In the genomic region with DNA sequence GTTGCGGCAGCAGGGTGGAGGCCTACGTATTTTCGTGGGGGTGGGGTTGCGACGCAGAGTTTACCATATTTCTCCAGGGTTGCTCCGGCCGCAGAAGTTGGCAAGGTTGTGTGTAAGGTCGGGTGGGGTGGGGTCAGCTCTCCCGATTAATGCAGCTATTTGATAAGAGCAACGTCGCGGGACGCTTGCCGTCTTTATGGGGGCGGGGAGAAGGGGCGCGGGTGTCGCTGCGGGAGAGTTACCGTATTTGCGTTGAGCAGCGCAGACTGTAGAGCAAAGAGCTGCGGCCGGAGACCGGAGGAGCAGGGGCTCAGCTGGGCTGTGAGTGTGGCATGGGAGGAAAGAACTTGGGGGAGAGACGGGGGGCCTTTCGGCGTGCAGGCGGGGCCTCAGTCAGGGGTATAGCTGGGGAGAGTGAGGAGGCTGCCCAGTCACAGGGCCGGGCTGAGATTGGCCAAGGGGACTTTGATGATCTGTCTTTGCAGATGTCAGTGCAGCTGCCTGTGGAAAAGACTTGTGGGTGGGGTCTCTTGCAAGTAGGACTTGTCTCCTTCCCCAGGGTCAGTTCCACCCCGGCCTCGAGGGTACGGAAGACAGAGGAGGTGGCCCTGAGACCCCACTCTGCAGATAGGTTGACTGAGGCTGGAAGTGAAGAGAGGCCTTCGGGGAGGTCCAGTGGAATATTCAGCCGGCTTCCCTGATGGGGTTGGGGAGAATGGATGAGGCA, we compare ENCODE assay signal across 7 cellular contexts. TPM values are rescaled to one million over a fixed set of nuclear protein-coding genes. Genes with fewer than 3 reads are reported as not detected.
DNase-seq lines count a peak whose midpoint lies in the region; ATAC-seq, FAIRE-seq and TF ChIP-seq lines count a peak whose summit lies in the region.

No MANE protein-coding gene starts in this region.

- H3K27me3 ChIP-seq in brain microvascular endothelial cell (replicated peaks) (no peaks in the 10 kb centered on the region), small intestine (ENCODE audit: control insufficient read depth in 2 of 2, insufficient read depth in 2 of 2, low read length in 2 of 2) (no peaks in the 10 kb centered on the region)

- in situ Hi-C loops in brain microvascular endothelial cell (cut with HindIII; ENCODE audit: low pct_ligation_motif_present, low sequenced_read_pairs) = no loop called here

- H3K27ac Mint-ChIP-seq in immature natural killer cell = peak overlapping the region; percentile 90 to 98 (median 97)

- H3K36me3 ChIP-seq in brain microvascular endothelial cell (replicated peaks) = no peaks in the 10 kb centered on the region
- H3K36me3 ChIP-seq in small intestine (ENCODE audit: control insufficient read depth in 2 of 2, insufficient read depth in 2 of 2, low read length in 2 of 2) = no peaks in the 10 kb centered on the region

- peaks cover 5 to 12% (median 7%) of the 10 kb centered on the region in 3 donors for H3K36me3 Mint-ChIP-seq in immature natural killer cell

- H3K4me3 Mint-ChIP-seq in immature natural killer cell = peak overlapping the region; percentile 87 to 98 (median 95)

- peaks cover 4 to 11% of the 10 kb centered on the region in 2 donors for H3K4me1 ChIP-seq in small intestine (ENCODE audit: control insufficient read depth in 2 of 2, insufficient read depth in 1 of 2, low read depth in 1 of 2, low read length in 1 of 2)

- H3K9me3 Mint-ChIP-seq in immature natural killer cell = no peaks in the 10 kb centered on the region

- H3K4me3 ChIP-seq in GM12875 (ENCODE audit: low read depth, low read length) = peak overlapping the region; percentile 75
- H3K4me3 ChIP-seq in brain microvascular endothelial cell (ENCODE audit: low read depth, low read length) = peak overlapping the region; percentile 75
- H3K4me3 ChIP-seq in small intestine (ENCODE audit: low read depth in 1 of 2, low read length in 2 of 2) = peak overlapping the region; percentile 58 to 66

- no peak for FAIRE-seq in small intestine (lab: Jason Lieb, UNC)

- H3K27ac ChIP-seq in brain microvascular endothelial cell (no peak overlapping the region), small intestine (ENCODE audit: low read depth in 1 of 2, low read length in 1 of 2) (peak overlapping the region; percentile 86 to 92)

- H3K27me3 Mint-ChIP-seq in immature natural killer cell (ENCODE audit: low read depth in 3 of 3) = peaks cover 0 to 7% (median 5%) of the 10 kb centered on the region in 3 donors

- TF ChIP-seq CTCF in GM12875 (IDR thresholded peaks at IDR 0.05; ENCODE audit: borderline replicate concordance, insufficient read depth, low read depth, low read length) (no peak), brain microvascular endothelial cell (IDR thresholded peaks at IDR 0.05; ENCODE audit: low read depth, low read length, missing control alignments) (no peak)

- WGBS in small intestine, 3 donors = 2 to 5% (median 4%) methylated on average over 34 to 35 of the region's 35 CpGs

- DNase-seq in OCI-M1 (lab: John Stamatoyannopoulos, UW) (peak; percentile 94), brain microvascular endothelial cell (peak; percentile 27), immature natural killer cell (peak in 2 of 3 donors; percentile 52 to 55), small intestine (peak; percentile 30)

- peaks cover 41 to 42% of the 10 kb centered on the region in 2 donors for H3K4me1 Mint-ChIP-seq in immature natural killer cell

- no peaks in the 10 kb centered on the region for H3K9me3 ChIP-seq in small intestine (ENCODE audit: control insufficient read depth, low read depth)

- no peak for ATAC-seq in HG03565 (IDR thresholded peaks at IDR 0.05; ENCODE audit: unreplicated experiment)
- no peak for ATAC-seq in HG02840 (IDR thresholded peaks at IDR 0.05; ENCODE audit: low FRiP score, unreplicated experiment)

RNA-seq across cellular contexts. Expression of a gene that starts 26.6 kb away (rescaled TPM):
- polyA plus RNA-seq in immature natural killer cell (1 to 10 TPM; 3.3 to 5.5 (median 5.5) TPM), small intestine (1 to 10 TPM; 1.1 to 3.6 (median 1.3) TPM)

RNA-seq across cellular contexts. Expression of a gene that starts 37.1 kb away (rescaled TPM):
- 10 to 100 TPM; 40.6 to 86.0 (median 43.2) TPM for polyA plus RNA-seq in immature natural killer cell
- 100 to 1,000 TPM in 1 of 3 donors, 10 to 100 TPM in 2; 46.5 to 101 (median 55.5) TPM for polyA plus RNA-seq in small intestine

RNA-seq across cellular contexts. Expression of a gene that starts 44.7 kb away (rescaled TPM):
- 10 to 100 TPM in 1 of 3 donors, 1 to 10 TPM in 2; 2.6 to 25.1 (median 5.0) TPM for polyA plus RNA-seq in immature natural killer cell
- 10 to 100 TPM in 1 of 3 donors, 1 to 10 TPM in 1, under 1 TPM in 1; 0.67 to 14.0 (median 3.0) TPM for polyA plus RNA-seq in small intestine

Comparison
In these comparisons a context has a peak if more than half of its experiments do, and no peak if none do; other contexts are left out.
1. DNase-seq: peak in every context shown above with its lines; median percentile 94 in OCI-M1; 54 in immature natural killer cell; 30 in small intestine; 27 in brain microvascular endothelial cell.